29 cellular contexts compared by ENCODE assay signal in the genomic region with DNA sequence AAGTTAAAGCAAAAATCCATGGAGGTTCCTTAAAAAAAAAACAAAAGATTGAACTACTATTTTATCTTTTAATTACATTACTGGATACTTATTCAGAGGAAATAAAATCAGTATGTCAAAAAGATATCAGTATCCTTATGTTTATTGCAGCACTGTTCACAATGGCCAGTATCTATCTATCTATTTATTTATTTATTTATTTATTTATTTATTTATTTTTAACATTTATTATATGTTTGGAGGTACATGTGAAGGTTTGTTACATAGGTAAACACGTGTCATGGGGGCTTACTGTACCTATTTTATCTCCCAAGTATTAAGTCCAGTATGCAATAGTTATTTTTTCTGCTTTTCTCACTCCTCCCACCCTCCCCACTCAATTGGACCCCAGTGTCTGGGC.
"Had no signal": no experiment of that assay in that cellular context is flagged by ENCODE, and none has a peak within 500 bp of the region (broad histone marks: within the 10 kb centered on the region; RNA-seq: fewer than 3 reads in every experiment).

No MANE protein-coding gene starts in this region.

- H3K27me3 Mint-ChIP-seq: stimulated activated memory B cell treated with anti-CD40 and anti-IgM and Interleukin-4, amounts not matched to agents 10 μg/mL and 1 μg/mL and 100 μg/mL, for 72 hours; stimulated activated naive B cell treated with anti-CD40 and anti-IgM and Interleukin-4, amounts not matched to agents 10 μg/mL and 1 μg/mL and 100 μg/mL, for 72 hours; stimulated activated naive CD8-positive, alpha-beta T cell treated with anti-CD3 and anti-CD28 coated beads, Interleukin-15, amount 100 ng/mL, for 72 hours; stimulated activated naive CD8-positive, alpha-beta T cell treated with anti-CD3 and anti-CD28 coated beads, Interleukin-15, Interleukin-2, amounts not matched to agents 100 ng/mL and 50 ng/mL, for 24 hours; type B pancreatic cell had no signal

- H3K4me3 ChIP-seq: stomach, suprapubic skin, testis, thoracic aorta, thyroid gland, tibial artery, tibial nerve, transverse colon, upper lobe of left lung, upper lobe of right lung, uterus, vagina had no signal

- H3K4me1 Mint-ChIP-seq: stimulated activated effector memory CD8-positive, alpha-beta T cell treated with anti-CD3 and anti-CD28 coated beads, Interleukin-12 subunit alpha, Interleukin-12 subunit beta, amount 100 ng/mL, for 72 hours; stimulated activated memory B cell treated with anti-CD40 and anti-IgM and Interleukin-4, amounts not matched to agents 10 μg/mL and 1 μg/mL and 100 μg/mL, for 72 hours; stimulated activated naive B cell treated with anti-CD40 and anti-IgM and Interleukin-4, amounts not matched to agents 10 μg/mL and 1 μg/mL and 100 μg/mL, for 72 hours; stimulated activated naive CD8-positive, alpha-beta T cell treated with anti-CD3 and anti-CD28 coated beads, Interleukin-15, amount 100 ng/mL, for 72 hours had no signal

- H3K9me3 ChIP-seq: suprapubic skin, testis, thoracic aorta, thyroid gland, transverse colon, upper lobe of left lung, upper lobe of right lung, uterus, vagina had no signal

- H3K4me3 Mint-ChIP-seq: stimulated activated effector memory CD8-positive, alpha-beta T cell treated with anti-CD3 and anti-CD28 coated beads, Interleukin-12 subunit alpha, Interleukin-12 subunit beta, amount 100 ng/mL, for 72 hours; stimulated activated memory B cell treated with anti-CD40 and anti-IgM and Interleukin-4, amounts not matched to agents 10 μg/mL and 1 μg/mL and 100 μg/mL, for 72 hours; stimulated activated naive B cell treated with anti-CD40 and anti-IgM and Interleukin-4, amounts not matched to agents 10 μg/mL and 1 μg/mL and 100 μg/mL, for 72 hours; stimulated activated naive CD8-positive, alpha-beta T cell treated with anti-CD3 and anti-CD28 coated beads, Interleukin-15, amount 100 ng/mL, for 72 hours; stimulated activated naive CD8-positive, alpha-beta T cell treated with anti-CD3 and anti-CD28 coated beads, Interleukin-15, Interleukin-2, amounts not matched to agents 100 ng/mL and 50 ng/mL, for 24 hours; type B pancreatic cell had no signal

- ATAC-seq: stimulated activated effector memory CD8-positive, alpha-beta T cell treated with anti-CD3 and anti-CD28 coated beads, Interleukin-12 subunit alpha, Interleukin-12 subunit beta, amount 100 ng/mL, for 72 hours; stimulated activated memory B cell treated with anti-CD40 and anti-IgM and Interleukin-4, amounts not matched to agents 10 μg/mL and 1 μg/mL and 100 μg/mL, for 72 hours; stimulated activated naive B cell treated with anti-CD40 and anti-IgM and Interleukin-4, amounts not matched to agents 10 μg/mL and 1 μg/mL and 100 μg/mL, for 72 hours; stimulated activated naive CD8-positive, alpha-beta T cell treated with anti-CD3 and anti-CD28 coated beads, Interleukin-15, amount 100 ng/mL, for 72 hours; stimulated activated naive CD8-positive, alpha-beta T cell treated with anti-CD3 and anti-CD28 coated beads, Interleukin-15, Interleukin-2, amounts not matched to agents 100 U/mL and 50 U/mL, for 24 hours; upper lobe of right lung had no signal

- H3K27ac Mint-ChIP-seq: stimulated activated effector memory CD8-positive, alpha-beta T cell treated with anti-CD3 and anti-CD28 coated beads, Interleukin-12 subunit alpha, Interleukin-12 subunit beta, amount 100 ng/mL, for 72 hours; stimulated activated memory B cell treated with anti-CD40 and anti-IgM and Interleukin-4, amounts not matched to agents 10 μg/mL and 1 μg/mL and 100 μg/mL, for 72 hours; stimulated activated naive B cell treated with anti-CD40 and anti-IgM and Interleukin-4, amounts not matched to agents 10 μg/mL and 1 μg/mL and 100 μg/mL, for 72 hours; stimulated activated naive CD8-positive, alpha-beta T cell treated with anti-CD3 and anti-CD28 coated beads, Interleukin-15, amount 100 ng/mL, for 72 hours; stimulated activated naive CD8-positive, alpha-beta T cell treated with anti-CD3 and anti-CD28 coated beads, Interleukin-15, Interleukin-2, amounts not matched to agents 100 ng/mL and 50 ng/mL, for 24 hours; type B pancreatic cell had no signal

- H3K4me1 ChIP-seq: stomach, suprapubic skin, testis, thyroid gland, tibial artery, tibial nerve, transverse colon, upper lobe of left lung, upper lobe of right lung, uterus, vagina had no signal

- H3K9me3 Mint-ChIP-seq: stimulated activated memory B cell treated with anti-CD40 and anti-IgM and Interleukin-4, amounts not matched to agents 10 μg/mL and 1 μg/mL and 100 μg/mL, for 72 hours; stimulated activated naive CD8-positive, alpha-beta T cell treated with anti-CD3 and anti-CD28 coated beads, Interleukin-15, Interleukin-2, amounts not matched to agents 100 ng/mL and 50 ng/mL, for 24 hours had no signal

- DNase-seq: stimulated activated CD4-positive, alpha-beta T cell treated with anti-CD3 and anti-CD28 coated beads, Interleukin-2, amount 100 ng/mL, for 48 hours; stimulated activated CD4-positive, alpha-beta T cell treated with anti-CD3 and anti-CD28 coated beads, Interleukin-4, amount 100 ng/mL, for 1 hour; stimulated activated CD4-positive, alpha-beta T cell treated with anti-CD3 and anti-CD28 coated beads, Interleukin-4, amount 100 ng/mL, for 24 hours; stimulated activated CD4-positive, alpha-beta T cell treated with anti-CD3 and anti-CD28 coated beads, Interleukin-4, amount 100 ng/mL, for 4 hours; stimulated activated CD8-positive, alpha-beta memory T cell treated with anti-CD3 and anti-CD28 coated beads, Interleukin-4, amount 100 ng/mL, for 48 hours; stimulated activated naive B cell treated with anti-CD40 and anti-IgM and Interleukin-4, amounts not matched to agents 10 μg/mL and 1 μg/mL and 100 μg/mL, for 72 hours; stimulated activated naive CD4-positive, alpha-beta T cell; stimulated activated naive CD4-positive, alpha-beta T cell treated with Interleukin-2 at 50 U/mL for 16 hours; stimulated activated naive CD8-positive, alpha-beta T cell treated with anti-CD3 and anti-CD28 coated beads, Interleukin-15, amount 100 ng/mL, for 72 hours; stimulated activated naive CD8-positive, alpha-beta T cell treated with anti-CD3 and anti-CD28 coated beads, Interleukin-15, Interleukin-2, amounts not matched to agents 100 U/mL and 50 U/mL, for 24 hours; stomach; substantia nigra; testis; thyroid gland; tibial artery; transverse colon; trophoblast cell; upper lobe of left lung; upper lobe of right lung; uterus had no signal

- H3K27ac ChIP-seq: stomach, suprapubic skin, testis, thoracic aorta, thyroid gland, tibial artery, tibial nerve, transverse colon, upper lobe of left lung, upper lobe of right lung, uterus, vagina had no signal

- H3K36me3 Mint-ChIP-seq: stimulated activated effector memory CD8-positive, alpha-beta T cell treated with anti-CD3 and anti-CD28 coated beads, Interleukin-12 subunit alpha, Interleukin-12 subunit beta, amount 100 ng/mL, for 72 hours; stimulated activated memory B cell treated with anti-CD40 and anti-IgM and Interleukin-4, amounts not matched to agents 10 μg/mL and 1 μg/mL and 100 μg/mL, for 72 hours; stimulated activated naive B cell treated with anti-CD40 and anti-IgM and Interleukin-4, amounts not matched to agents 10 μg/mL and 1 μg/mL and 100 μg/mL, for 72 hours; type B pancreatic cell had no signal

- FAIRE-seq: urothelium cell line had no signal

- H3K36me3 ChIP-seq: stomach, suprapubic skin, thoracic aorta, thyroid gland, tibial artery, tibial nerve, transverse colon, upper lobe of left lung, upper lobe of right lung, uterus, vagina had no signal
